Comparison of ENCODE assay signal across 17 cellular contexts in the genomic region with DNA sequence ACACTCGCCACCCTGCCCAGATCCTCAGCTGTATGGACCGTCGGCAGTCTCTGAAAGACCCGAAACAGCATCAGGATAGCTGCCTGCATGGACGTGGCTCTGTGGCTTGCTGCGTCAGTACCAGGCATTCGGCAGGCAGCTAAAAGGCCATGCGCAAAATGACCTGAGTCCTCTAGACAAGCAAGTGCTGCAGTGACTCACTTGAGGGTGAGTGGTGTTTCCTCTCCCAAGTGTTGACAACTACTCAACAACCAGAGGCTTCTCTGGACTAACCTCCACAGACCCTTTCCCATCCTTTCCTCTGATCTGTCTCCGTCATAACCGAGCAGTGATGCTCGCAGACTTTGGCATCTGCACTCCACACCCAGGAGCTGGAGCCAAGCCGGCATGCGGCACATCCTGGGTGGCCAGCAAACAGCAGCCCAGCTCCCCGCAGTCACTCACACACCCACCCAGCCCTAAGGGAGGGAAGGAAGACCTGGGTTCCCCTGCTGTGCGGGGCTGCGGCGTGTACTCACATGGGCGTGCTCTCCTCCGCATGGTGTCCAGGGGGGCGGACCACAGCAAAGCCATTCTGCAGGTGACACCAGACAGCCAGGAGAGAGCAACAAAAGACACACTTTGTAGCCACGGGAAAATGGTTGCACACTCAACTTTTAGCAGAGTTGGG.
"Had no signal": no experiment of that assay in that cellular context is flagged by ENCODE, and none has a peak within 500 bp of the region (broad histone marks: within the 10 kb centered on the region; RNA-seq: fewer than 3 reads in every experiment).

No MANE protein-coding gene starts in this region.

- H3K4me3 ChIP-seq: adrenal gland, esophagus muscularis mucosa, gastrocnemius medialis, neural progenitor cell, pancreas, upper lobe of left lung had no signal

- H3K4me3 Mint-ChIP-seq: activated CD4-positive, alpha-beta T cell treated with anti-CD3 and anti-CD28 coated beads for 36 hours; activated CD8-positive, alpha-beta T cell treated with anti-CD3 and anti-CD28 coated beads for 36 hours; activated naive CD4-positive, alpha-beta T cell treated with anti-CD3 and anti-CD28 coated beads for 36 hours; activated T-cell treated with anti-CD3 and anti-CD28 coated beads, Interleukin-2, amount 50 U/mL, for 72 hours; dendritic cell treated with granulocyte-macrophage colony-stimulating factor and Interleukin-4, amounts not matched to agents 40 ng/mL and 50 ng/mL, for 4 days; neural progenitor cell; stimulated activated naive CD8-positive, alpha-beta T cell treated with anti-CD3 and anti-CD28 coated beads, Interleukin-15, Interleukin-2, amounts not matched to agents 100 ng/mL and 50 ng/mL, for 24 hours had no signal

- H3K9me3 Mint-ChIP-seq: activated CD8-positive, alpha-beta T cell treated with anti-CD3 and anti-CD28 coated beads for 36 hours; activated naive CD4-positive, alpha-beta T cell treated with anti-CD3 and anti-CD28 coated beads for 36 hours; activated T-cell treated with anti-CD3 and anti-CD28 coated beads, Interleukin-2, amount 50 U/mL, for 72 hours; dendritic cell treated with granulocyte-macrophage colony-stimulating factor and Interleukin-4, amounts not matched to agents 40 ng/mL and 50 ng/mL, for 4 days; neural progenitor cell; stimulated activated naive CD8-positive, alpha-beta T cell treated with anti-CD3 and anti-CD28 coated beads, Interleukin-15, Interleukin-2, amounts not matched to agents 100 ng/mL and 50 ng/mL, for 24 hours had no signal

- FAIRE-seq: pancreas had no signal

- DNase-seq: activated CD4-positive, alpha-beta T cell treated with anti-CD3 and anti-CD28 coated beads for 36 hours; activated CD8-positive, alpha-beta memory T cell treated with anti-CD3 and anti-CD28 coated beads, Interleukin-2, amount 50 U/mL, for 4 hours; activated CD8-positive, alpha-beta T cell treated with anti-CD3 and anti-CD28 coated beads for 36 hours; activated naive CD4-positive, alpha-beta T cell treated with anti-CD3 and anti-CD28 coated beads for 36 hours; activated T-cell treated with anti-CD3 and anti-CD28 coated beads, Interleukin-2, amount 50 U/mL, for 72 hours; adrenal gland; gastrocnemius medialis; midbrain; stimulated activated CD4-positive, alpha-beta T cell treated with anti-CD3 and anti-CD28 coated beads, Interleukin-4, amount 100 ng/mL, for 1 hour; stimulated activated CD8-positive, alpha-beta memory T cell treated with anti-CD3 and anti-CD28 coated beads, Interleukin-4, amount 100 ng/mL, for 48 hours; WERI-Rb-1 had no signal

- H3K36me3 ChIP-seq: neural progenitor cell, pancreas, WERI-Rb-1 had no signal

- H3K27me3 Mint-ChIP-seq: activated CD4-positive, alpha-beta T cell treated with anti-CD3 and anti-CD28 coated beads for 36 hours; activated CD8-positive, alpha-beta T cell treated with anti-CD3 and anti-CD28 coated beads for 36 hours; dendritic cell treated with granulocyte-macrophage colony-stimulating factor and Interleukin-4, amounts not matched to agents 40 ng/mL and 50 ng/mL, for 4 days; stimulated activated naive CD8-positive, alpha-beta T cell treated with anti-CD3 and anti-CD28 coated beads, Interleukin-15, Interleukin-2, amounts not matched to agents 100 ng/mL and 50 ng/mL, for 24 hours had no signal

- H3K27ac ChIP-seq: adrenal gland, esophagus muscularis mucosa, gastrocnemius medialis, neural progenitor cell, pancreas, upper lobe of left lung, WERI-Rb-1 had no signal

- H3K27me3 ChIP-seq: adrenal gland, esophagus muscularis mucosa, gastrocnemius medialis, neural progenitor cell, pancreas, upper lobe of left lung had no signal

- H3K27ac Mint-ChIP-seq: activated CD4-positive, alpha-beta T cell treated with anti-CD3 and anti-CD28 coated beads for 36 hours; activated CD8-positive, alpha-beta T cell treated with anti-CD3 and anti-CD28 coated beads for 36 hours; activated naive CD4-positive, alpha-beta T cell treated with anti-CD3 and anti-CD28 coated beads for 36 hours; activated T-cell treated with anti-CD3 and anti-CD28 coated beads, Interleukin-2, amount 50 U/mL, for 72 hours; dendritic cell treated with granulocyte-macrophage colony-stimulating factor and Interleukin-4, amounts not matched to agents 40 ng/mL and 50 ng/mL, for 4 days; stimulated activated naive CD8-positive, alpha-beta T cell treated with anti-CD3 and anti-CD28 coated beads, Interleukin-15, Interleukin-2, amounts not matched to agents 100 ng/mL and 50 ng/mL, for 24 hours had no signal

- H3K9me3 ChIP-seq: adrenal gland, esophagus muscularis mucosa, gastrocnemius medialis, pancreas, upper lobe of left lung had no signal

- H3K4me1 ChIP-seq: adrenal gland, gastrocnemius medialis, neural progenitor cell, pancreas, upper lobe of left lung had no signal

- ATAC-seq: activated CD4-positive, alpha-beta T cell treated with anti-CD3 and anti-CD28 coated beads for 36 hours; activated CD8-positive, alpha-beta T cell treated with anti-CD3 and anti-CD28 coated beads for 36 hours; activated T-cell treated with anti-CD3 and anti-CD28 coated beads, Interleukin-2, amount 50 U/mL, for 72 hours; gastrocnemius medialis; pancreas had no signal

- H3K4me1 Mint-ChIP-seq: activated CD4-positive, alpha-beta T cell treated with anti-CD3 and anti-CD28 coated beads for 36 hours had no signal
